ENCODE assay signal across 13 cellular contexts in the genomic region with DNA sequence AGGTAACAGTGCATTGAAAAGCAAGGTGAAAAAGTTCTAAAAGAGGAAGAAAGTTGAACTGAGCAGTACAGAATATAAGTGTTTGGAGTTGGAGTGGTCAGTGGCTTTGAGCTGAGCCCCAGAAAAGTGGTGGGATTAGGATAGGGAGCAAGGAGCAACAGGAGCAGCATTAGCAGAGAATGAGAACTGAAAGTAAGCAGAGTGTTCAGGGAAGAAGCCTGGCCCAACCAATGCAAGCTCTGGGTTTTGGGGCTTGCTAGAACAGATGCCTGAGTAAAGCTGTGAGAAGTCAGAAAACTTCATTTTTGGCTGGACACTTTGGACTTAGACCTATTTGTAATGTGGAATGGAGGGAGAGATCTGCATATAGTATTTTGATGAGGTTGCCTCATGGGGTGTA. TPM values are rescaled to one million over a fixed set of nuclear protein-coding genes. Genes with fewer than 3 reads are reported as not detected.
DNase-seq lines count a peak whose midpoint lies in the region; ATAC-seq, FAIRE-seq and TF ChIP-seq lines count a peak whose summit lies in the region.
"Had no signal": no experiment of that assay in that cellular context is flagged by ENCODE, and none has a peak within 500 bp of the region (broad histone marks: within the 10 kb centered on the region; RNA-seq: fewer than 3 reads in every experiment).

No MANE protein-coding gene starts in this region.

- H3K4me1 ChIP-seq in mucosa of descending colon (ENCODE audit: low read depth) (peaks cover 18% of the 10 kb centered on the region), left lung (peaks cover 26 to 52% of the 10 kb centered on the region in 2 donors)

- TF ChIP-seq CTCF in mucosa of descending colon (IDR thresholded peaks at IDR 0.05), result no peak
- no peak for TF ChIP-seq CTCF in left lung (IDR thresholded peaks at IDR 0.05)

- H3K27me3 ChIP-seq in left lung, result no peaks in the 10 kb centered on the region

- no peak for DNase-seq in GM12891 (ENCODE audit: insufficient read length, low spot score)
- peak; percentile 36 for DNase-seq in fibroblast of peridontal ligament (ENCODE audit: extremely low read depth)
- DNase-seq in mucosa of descending colon, result no peak
- no peak for DNase-seq in left lung
- no peak for DNase-seq in GM19238 (ENCODE audit: insufficient read length, low spot score)
- DNase-seq: NCI-H1105; PC-9; stimulated activated CD4-positive, alpha-beta T cell treated with anti-CD3 and anti-CD28 coated beads, Interleukin-15, amount 100 ng/mL, for 24 hours; stimulated activated naive CD8-positive, alpha-beta T cell treated with anti-CD3 and anti-CD28 coated beads, Interleukin-15, Interleukin-2, amounts not matched to agents 100 U/mL and 50 U/mL, for 24 hours had no signal

- no peak for TF ChIP-seq POLR2A in GM12891 (IDR thresholded peaks at IDR 0.05; ENCODE audit: low read depth, low read length)

- intact Hi-C loops in mucosa of descending colon (cut with DNase I, micrococcal nuclease), result no loop called here
- intact Hi-C loops in left lung (cut with DNase I), result no loop called here

- no peak overlapping the region for H3K27ac ChIP-seq in left lung
- H3K27ac ChIP-seq: PC-9 had no signal

- H3K4me3 ChIP-seq in mucosa of descending colon, result no peak overlapping the region
- no peak overlapping the region for H3K4me3 ChIP-seq in left lung
- H3K4me3 ChIP-seq: PC-9 had no signal

- ATAC-seq in GM21423 (IDR thresholded peaks at IDR 0.05; ENCODE audit: unreplicated experiment), result peak; percentile 26
- ATAC-seq in HG03457 (IDR thresholded peaks at IDR 0.05; ENCODE audit: unreplicated experiment), result peak; percentile 35
- no peak for ATAC-seq in HG03521 (IDR thresholded peaks at IDR 0.05; ENCODE audit: unreplicated experiment)
- ATAC-seq in mucosa of descending colon, result no peak
- no peak for ATAC-seq in left lung
- ATAC-seq: stimulated activated naive CD8-positive, alpha-beta T cell treated with anti-CD3 and anti-CD28 coated beads, Interleukin-15, Interleukin-2, amounts not matched to agents 100 U/mL and 50 U/mL, for 24 hours had no signal

- H3K36me3 ChIP-seq in mucosa of descending colon (ENCODE audit: low read depth) (no peaks in the 10 kb centered on the region), left lung (no peaks in the 10 kb centered on the region)

- H3K9me3 ChIP-seq in mucosa of descending colon (no peaks in the 10 kb centered on the region), left lung (no peaks in the 10 kb centered on the region)

- FAIRE-seq in GM12891 (lab: Jason Lieb, UNC), result peak; percentile 35
- FAIRE-seq: endometrium had no signal

TF ChIP-seq in GM12891, 5 proteins besides CTCF, POLR2A, EP300 and RAD21:
- TF ChIP-seq POLR2AphosphoS5 (IDR thresholded peaks at IDR 0.05; ENCODE audit: low read depth, low read length) (no peak), PAX5 (IDR thresholded peaks at IDR 0.05; ENCODE audit: insufficient read depth, low read length, severe bottlenecking) (no peak), POU2F2 (IDR thresholded peaks at IDR 0.05; ENCODE audit: low read depth, low read length) (no peak), TAF1 (IDR thresholded peaks at IDR 0.05; ENCODE audit: low read depth, low read length) (no peak), SPI1 (IDR thresholded peaks at IDR 0.05; ENCODE audit: low read depth, low read length) (peak; percentile 74)

RNA-seq across cellular contexts. Expression of a gene that starts 17.8 kb away (rescaled TPM):
- polyA plus RNA-seq in GM12891 (2012; ENCODE audit: low read depth, missing spikeins), result 10.7 TPM
- total RNA-seq in mucosa of descending colon, result 10 to 100 TPM in 2 of 3 donors, 1 to 10 TPM in 1; 8.5 to 30.9 (median 10.8) TPM
- 10 to 100 TPM; 28.5 to 29.5 TPM for total RNA-seq in left lung

Comparison
In these comparisons a context has a peak if more than half of its experiments do, and no peak if none do; other contexts are left out.
1. ATAC-seq: peak in GM21423 (single experiment) and HG03457 (single experiment); none in HG03521 (single experiment), mucosa of descending colon (single experiment) and left lung (single experiment).